39 cellular contexts compared by ENCODE assay signal in the genomic region with DNA sequence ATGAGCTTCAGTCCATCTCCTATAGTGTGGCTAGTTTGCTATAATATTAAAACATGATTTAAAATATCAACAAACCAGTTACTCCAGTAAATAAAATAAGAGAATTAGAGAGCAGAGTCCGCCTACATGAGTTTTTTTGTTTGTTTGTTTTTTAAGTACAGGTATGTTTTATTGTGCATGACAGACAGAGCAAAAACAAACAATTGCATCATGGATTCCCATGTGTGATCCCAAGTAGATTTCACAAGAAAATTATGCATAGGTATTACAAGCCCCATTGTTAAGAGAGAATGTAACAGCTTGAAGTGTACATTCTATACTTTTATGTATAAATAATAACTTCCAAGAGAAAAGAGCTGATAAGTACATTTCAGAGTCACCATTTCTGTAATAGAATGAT. TPM values are rescaled to one million over a fixed set of nuclear protein-coding genes. Genes with fewer than 3 reads are reported as not detected.
"Had no signal": no experiment of that assay in that cellular context is flagged by ENCODE, and none has a peak within 500 bp of the region (broad histone marks: within the 10 kb centered on the region; RNA-seq: fewer than 3 reads in every experiment).

No MANE protein-coding gene starts in this region.

- H3K4me3 ChIP-seq: MG63 had no signal

- H3K36me3 ChIP-seq: MG63 had no signal

- H3K27me3 ChIP-seq: MG63 had no signal

- H3K9me3 ChIP-seq: MG63 had no signal

- DNase-seq: Karpas-422, Kasumi-1, MG63, MM.1S, MV-4-11, NCI-H1048, NCI-H1092, NCI-H1092 treated with DMSO at 0.1 percent for 48 hours, NCI-H1105, NCI-H1105 treated with DMSO at 0.1 percent for 48 hours, NCI-H1417, NCI-H1417 treated with DMSO at 0.1 percent for 48 hours, NCI-H1436, NCI-H1436 treated with DMSO at 0.1 percent for 48 hours, NCI-H146, NCI-H1694, NCI-H1694 treated with DMSO at 0.1 percent for 48 hours, NCI-H187, NCI-H187 treated with DMSO at 0.1 percent for 48 hours, NCI-H1930, NCI-H2029, NCI-H2029 treated with DMSO at 0.1 percent for 48 hours, NCI-H2081, NCI-H2081 treated with DMSO at 0.1 percent for 48 hours, NCI-H2107, NCI-H2171, NCI-H2171 treated with DMSO at 0.1 percent for 48 hours, NCI-H2227 treated with DMSO at 0.1 percent for 48 hours, NCI-H226, NCI-H345, NCI-H446, NCI-H446 treated with DMSO at 0.1 percent for 48 hours, NCI-H510A, NCI-H510A treated with DMSO at 0.1 percent for 48 hours, NCI-H524 had no signal

RNA-seq across cellular contexts. Expression of gene SULT1C3, which starts 21.0 kb away (rescaled TPM):
- total RNA-seq: LHCN-M2, M059J, MCF 10A, NCI-H460 had no signal

RNA-seq across cellular contexts. Expression of gene SULT1C2, which starts 27.9 kb away (rescaled TPM):
- total RNA-seq: MCF 10A, NCI-H460 had no signal
